Comparison of ENCODE assay signal across 17 cellular contexts in the genomic region with DNA sequence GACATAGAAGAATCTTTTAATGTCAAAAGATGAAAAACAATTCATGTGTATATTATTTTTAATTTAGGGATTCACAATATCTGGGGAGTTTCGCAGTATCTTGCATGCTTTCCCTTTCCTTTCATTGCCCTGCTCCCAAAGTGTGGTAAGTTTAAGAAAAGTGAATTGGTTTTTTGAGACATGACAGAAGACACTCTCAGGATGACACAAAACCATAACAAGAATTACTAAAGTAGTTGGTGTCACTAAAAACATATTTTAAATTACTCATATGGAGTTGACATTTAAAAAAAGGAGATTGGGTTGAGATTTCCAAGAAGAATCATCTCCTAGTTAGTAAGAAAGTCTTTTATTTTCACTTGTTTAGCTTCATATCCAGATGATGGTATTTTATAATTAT. TPM values are rescaled to one million over a fixed set of nuclear protein-coding genes. Genes with fewer than 3 reads are reported as not detected.
DNase-seq lines count a peak whose midpoint lies in the region; ATAC-seq, FAIRE-seq and TF ChIP-seq lines count a peak whose summit lies in the region.
"Had no signal": no experiment of that assay in that cellular context is flagged by ENCODE, and none has a peak within 500 bp of the region (broad histone marks: within the 10 kb centered on the region; RNA-seq: fewer than 3 reads in every experiment).

No MANE protein-coding gene starts in this region.

- H3K79me2 ChIP-seq in GM12878 (ENCODE audit: control insufficient read depth, insufficient read depth, low read length) = peaks cover 5% of the 10 kb centered on the region
- no peaks in the 10 kb centered on the region for H3K79me2 ChIP-seq in HepG2 (ENCODE audit: insufficient read depth, low read length)

- FAIRE-seq in GM12878 (lab: Jason Lieb, UNC) (no peak), HepG2 (lab: Jason Lieb, UNC) (no peak)

- TF ChIP-seq POLR2A in GM12878 (IDR thresholded peaks at IDR 0.05; ENCODE audit: low read depth, low read length) (no peak), HepG2 (IDR thresholded peaks at IDR 0.05; ENCODE audit: insufficient read depth in 1 of 2, low read depth in 2 of 2, low read length in 2 of 2) (no peak)

- H3K9ac ChIP-seq in GM12878 (ENCODE audit: control insufficient read depth, insufficient read depth, low read length) (no peak overlapping the region), HepG2 (ENCODE audit: insufficient read depth, low read depth, low read length) (no peak overlapping the region)

- intact Hi-C loops in activated T-helper 2 cell treated with anti-CD3 and anti-CD28 coated beads, Interferon-gamma antibody, Interleukin-2, Interleukin-4, amounts not matched to agents 10 μg/mL and 5 μg/mL and 100 μg/mL, durations not matched to agents 14 hours and 24 hours and 36 hours (cut with micrococcal nuclease) = loop anchor here (1.0 to 2.0 kb wide), 3 partner anchors 9 to 16 kb away; no protein-coding TSS in a partner anchor
- intact Hi-C loops in GM12878 (cut with micrococcal nuclease; ENCODE audit: unreplicated experiment) (no loop called here), HepG2 (cut with micrococcal nuclease; ENCODE audit: unreplicated experiment) (no loop called here)

- POLR2A ChIA-PET in GM12878 (lab: Charles Lee) = interaction anchor here (0.7 kb wide), 1 partner anchor 28 kb away, joined by 3 read pairs; no protein-coding TSS in a partner anchor
- POLR2A ChIA-PET in HepG2 (lab: Yijun Ruan, JAX) = no interaction called here

- H3K27ac ChIP-seq in GM12878 (ENCODE audit: control insufficient read depth, insufficient read depth) (no peak overlapping the region), HepG2 (ENCODE audit: extremely low read length, insufficient read depth, low read length) (no peak overlapping the region)

- H3K36me3 Mint-ChIP-seq in activated T-cell treated with anti-CD3 and anti-CD28 coated beads, Interleukin-2, amount 50 U/mL, for 72 hours (ENCODE audit: insufficient read depth in 2 of 2) = no peaks in the 10 kb centered on the region
- H3K36me3 Mint-ChIP-seq in activated T-helper 2 cell treated with anti-CD3 and anti-CD28 coated beads, Interferon-gamma antibody, Interleukin-2, Interleukin-4, amounts not matched to agents 10 μg/mL and 5 μg/mL and 100 μg/mL, durations not matched to agents 14 hours and 24 hours and 36 hours (ENCODE audit: low read depth) = no peaks in the 10 kb centered on the region

- 35% methylated on average over 1 of the region's 1 CpG for WGBS in GM12878 (ENCODE audit: insufficient coverage, insufficient replicate concordance, low lambda C conversion rate, missing lambda C conversion rate)
- WGBS in HepG2 (ENCODE audit: low lambda C conversion rate) = 94% methylated on average over 1 of the region's 1 CpG

- H2AFZ ChIP-seq in GM12878 (ENCODE audit: control insufficient read depth, low read depth, low read length) (no peak overlapping the region), HepG2 (ENCODE audit: low read length) (no peak overlapping the region)

- no peak for TF ChIP-seq CTCF in GM12878 (IDR thresholded peaks at IDR 0.05 in 2 of 3, conservative IDR thresholded peaks at IDR 0.05 in 1 of 3; ENCODE audit: control insufficient read depth in 2 of 3, extremely low read depth in 1 of 3, insufficient read depth in 1 of 3, low read depth in 3 of 3, low read length in 3 of 3)
- no peak for TF ChIP-seq CTCF in HepG2 (CRISPR knock-in tag; IDR thresholded peaks at IDR 0.05)

- in situ Hi-C loops in GM12878 (cut with MboI) = no loop called here
- in situ Hi-C loops in HepG2 (cut with HindIII; ENCODE audit: extremely low pct_ligation_motif_present, low pct_unique_long_range_greater_than_20kb) = no loop called here

- H3K4me3 Mint-ChIP-seq in activated T-cell treated with anti-CD3 and anti-CD28 coated beads, Interleukin-2, amount 50 U/mL, for 72 hours = peak overlapping the region; percentile 58 to 59
- H3K4me3 Mint-ChIP-seq in activated T-helper 2 cell treated with anti-CD3 and anti-CD28 coated beads, Interferon-gamma antibody, Interleukin-2, Interleukin-4, amounts not matched to agents 10 μg/mL and 5 μg/mL and 100 μg/mL, durations not matched to agents 14 hours and 24 hours and 36 hours (ENCODE audit: low read depth) = no peak overlapping the region
- peak overlapping the region in 1 of 2 donors; percentile 52 for H3K4me3 Mint-ChIP-seq in stimulated activated naive CD8-positive, alpha-beta T cell treated with anti-CD3 and anti-CD28 coated beads, Interleukin-15, amount 100 ng/mL, for 72 hours

- H3K36me3 ChIP-seq in GM12878 (ENCODE audit: control insufficient read depth in 2 of 2, insufficient read depth in 2 of 2, low read length in 1 of 2) (no peaks in the 10 kb centered on the region), HepG2 (replicated peaks in 1 of 2; ENCODE audit: control insufficient read depth in 1 of 2, insufficient read depth in 2 of 2, low read length in 2 of 2) (no peaks in the 10 kb centered on the region)

- no peaks in the 10 kb centered on the region for H4K20me1 ChIP-seq in GM12878 (ENCODE audit: control insufficient read depth, insufficient read depth)
- no peaks in the 10 kb centered on the region for H4K20me1 ChIP-seq in HepG2 (ENCODE audit: insufficient read depth, low read length)

- no peaks in the 10 kb centered on the region for H3K9me3 ChIP-seq in GM12878 (replicated peaks; ENCODE audit: control insufficient read depth, insufficient read depth, low read length)
- H3K9me3 ChIP-seq in HepG2 (ENCODE audit: low read length) = no peaks in the 10 kb centered on the region
- H3K9me3 ChIP-seq: Caco-2 had no signal

- peaks cover 83% of the 10 kb centered on the region for H3K4me1 Mint-ChIP-seq in activated T-cell treated with anti-CD3 and anti-CD28 coated beads, Interleukin-2, amount 50 U/mL, for 72 hours (ENCODE audit: low read depth)
- H3K4me1 Mint-ChIP-seq in activated T-helper 2 cell treated with anti-CD3 and anti-CD28 coated beads, Interferon-gamma antibody, Interleukin-2, Interleukin-4, amounts not matched to agents 10 μg/mL and 5 μg/mL and 100 μg/mL, durations not matched to agents 14 hours and 24 hours and 36 hours (ENCODE audit: low read depth) = peaks cover 62% of the 10 kb centered on the region
- peaks cover 82% of the 10 kb centered on the region for H3K4me1 Mint-ChIP-seq in stimulated activated naive CD8-positive, alpha-beta T cell treated with anti-CD3 and anti-CD28 coated beads, Interleukin-15, amount 100 ng/mL, for 72 hours

- H3K9me3 Mint-ChIP-seq in activated T-cell treated with anti-CD3 and anti-CD28 coated beads, Interleukin-2, amount 50 U/mL, for 72 hours = no peaks in the 10 kb centered on the region
- no peaks in the 10 kb centered on the region for H3K9me3 Mint-ChIP-seq in activated T-helper 2 cell treated with anti-CD3 and anti-CD28 coated beads, Interferon-gamma antibody, Interleukin-2, Interleukin-4, amounts not matched to agents 10 μg/mL and 5 μg/mL and 100 μg/mL, durations not matched to agents 14 hours and 24 hours and 36 hours
- no peaks in the 10 kb centered on the region for H3K9me3 Mint-ChIP-seq in stimulated activated naive CD8-positive, alpha-beta T cell treated with anti-CD3 and anti-CD28 coated beads, Interleukin-15, amount 100 ng/mL, for 72 hours

- H3K27me3 Mint-ChIP-seq in activated T-cell treated with anti-CD3 and anti-CD28 coated beads, Interleukin-2, amount 50 U/mL, for 72 hours (ENCODE audit: low read depth) = peaks cover 14% of the 10 kb centered on the region
- H3K27me3 Mint-ChIP-seq in activated T-helper 2 cell treated with anti-CD3 and anti-CD28 coated beads, Interferon-gamma antibody, Interleukin-2, Interleukin-4, amounts not matched to agents 10 μg/mL and 5 μg/mL and 100 μg/mL, durations not matched to agents 14 hours and 24 hours and 36 hours (ENCODE audit: low read depth) = no peaks in the 10 kb centered on the region
- H3K27me3 Mint-ChIP-seq in stimulated activated naive CD8-positive, alpha-beta T cell treated with anti-CD3 and anti-CD28 coated beads, Interleukin-15, amount 100 ng/mL, for 72 hours = no peaks in the 10 kb centered on the region

- CTCF ChIA-PET in GM12878 (lab: Yijun Ruan, JAX) (interaction anchor here (0.8 to 7.4 kb wide), 6 partner anchors 13 to 85 kb away, joined by 3 to 110 read pairs (median 8); no protein-coding TSS in a partner anchor), HepG2 (lab: Yijun Ruan, JAX; ENCODE audit: low intra/inter-chr PET ratio, low total read pairs) (no interaction called here)

- no peaks in the 10 kb centered on the region for H3K4me1 ChIP-seq in GM12878 (ENCODE audit: control insufficient read depth, insufficient read depth, low read length)
- H3K4me1 ChIP-seq in HepG2 (ENCODE audit: insufficient read depth, low read length) = peaks cover 33% of the 10 kb centered on the region

- no TSS peak for BruUV-seq in GM12878 (replicated peaks; lab: Mats Ljungman, UMichigan)
- BruUV-seq in HepG2 (replicated peaks; lab: Mats Ljungman, UMichigan) = no TSS peak

- DNase-seq in activated T-cell treated with anti-CD3 and anti-CD28 coated beads, Interleukin-2, amount 50 U/mL, for 72 hours = no peak
- no peak for DNase-seq in activated T-cell treated with anti-CD3 and anti-CD28 coated beads, Interleukin-2, amount 50 U/mL, for 48 hours
- no peak for DNase-seq in activated T-helper 2 cell treated with anti-CD3 and anti-CD28 coated beads, Interferon-gamma antibody, Interleukin-2, Interleukin-4, amounts not matched to agents 10 μg/mL and 5 μg/mL and 100 μg/mL, durations not matched to agents 14 hours and 24 hours and 36 hours (ENCODE audit: low spot score)
- DNase-seq in GM12878 (ENCODE audit: low read depth, low spot score) (no peak), HepG2 (ENCODE audit: low spot score) (no peak)
- DNase-seq in stimulated activated naive CD8-positive, alpha-beta T cell treated with anti-CD3 and anti-CD28 coated beads, Interleukin-15, amount 100 ng/mL, for 72 hours = no peak
- DNase-seq: Caco-2, DMS153, GOT3, KG1, NCI-H1436, NCI-H2029, NCI-H2171, NCI-H446, OCI-M1, RPMI8226 had no signal

- TF ChIP-seq RAD21 in GM12878 (IDR thresholded peaks at IDR 0.05; ENCODE audit: insufficient read depth, low read depth, low read length) (no peak), HepG2 (CRISPR knock-in tag; IDR thresholded peaks at IDR 0.05) (no peak)

- no peak overlapping the region for H3K4me2 ChIP-seq in GM12878 (ENCODE audit: control insufficient read depth, insufficient read depth)
- no peak overlapping the region for H3K4me2 ChIP-seq in HepG2 (ENCODE audit: low read depth, low read length)

- peak overlapping the region; percentile 66 for H3K27ac Mint-ChIP-seq in activated T-cell treated with anti-CD3 and anti-CD28 coated beads, Interleukin-2, amount 50 U/mL, for 72 hours
- H3K27ac Mint-ChIP-seq in activated T-helper 2 cell treated with anti-CD3 and anti-CD28 coated beads, Interferon-gamma antibody, Interleukin-2, Interleukin-4, amounts not matched to agents 10 μg/mL and 5 μg/mL and 100 μg/mL, durations not matched to agents 14 hours and 24 hours and 36 hours = peak overlapping the region; percentile 53
- peak overlapping the region in 1 of 2 donors; percentile 34 for H3K27ac Mint-ChIP-seq in stimulated activated naive CD8-positive, alpha-beta T cell treated with anti-CD3 and anti-CD28 coated beads, Interleukin-15, amount 100 ng/mL, for 72 hours

- H3K4me3 ChIP-seq in GM12878 (no peak overlapping the region), HepG2 (replicated peaks in 1 of 3; ENCODE audit: insufficient read depth in 1 of 3, low read depth in 2 of 3, low read length in 3 of 3) (no peak overlapping the region)

- RAD21 ChIA-PET in GM12878 (lab: Charles Lee; ENCODE audit: unreplicated experiment) = interaction anchor here (1.0 to 1.3 kb wide), 2 partner anchors 15 to 84 kb away, joined by 4 to 5 read pairs; no protein-coding TSS in a partner anchor

- TF ChIP-seq EP300 in GM12878 (IDR thresholded peaks at IDR 0.05; ENCODE audit: borderline replicate concordance in 1 of 2, control insufficient read depth in 1 of 2, low read depth in 2 of 2, low read length in 2 of 2) (no peak), HepG2 (IDR thresholded peaks at IDR 0.05; ENCODE audit: low read depth in 2 of 2, low read length in 2 of 2) (no peak), HepG2 (CRISPR knock-in tag; IDR thresholded peaks at IDR 0.05; ENCODE audit: borderline replicate concordance) (no peak)

- H3K27me3 ChIP-seq in GM12878 (replicated peaks in 1 of 2; ENCODE audit: control insufficient read depth in 2 of 2, insufficient read depth in 2 of 2, low read length in 1 of 2) (no peaks in the 10 kb centered on the region), HepG2 (ENCODE audit: control insufficient read depth in 1 of 2, insufficient read depth in 2 of 2, low read length in 2 of 2) (peaks cover 0 to 3% of the 10 kb centered on the region in 2 experiments; a peak in 3 of 5 replicates)

- SMC1A ChIA-PET in GM12878 (lab: Charles Lee; ENCODE audit: uncharacterized antibody, unreplicated experiment) = interaction anchor here (0.6 to 2.7 kb wide), 10 partner anchors 8 to 84 kb away, joined by 3 to 8 read pairs (median 4); no protein-coding TSS in a partner anchor

- peak; percentile 72 to 74 for ATAC-seq in activated T-cell treated with anti-CD3 and anti-CD28 coated beads, Interleukin-2, amount 50 U/mL, for 72 hours (replicated peaks in 1 of 2)
- ATAC-seq in GM12878 (no peak), HepG2 (no peak), GM21786 (IDR thresholded peaks at IDR 0.05; ENCODE audit: unreplicated experiment) (no peak)
- ATAC-seq in stimulated activated naive CD8-positive, alpha-beta T cell treated with anti-CD3 and anti-CD28 coated beads, Interleukin-15, amount 100 ng/mL, for 72 hours = peak; percentile 58

RNA-seq across cellular contexts. Expression of a gene that starts 5.1 kb away (rescaled TPM):
- 10 to 100 TPM; 83.3 to 85.8 TPM for total RNA-seq in activated T-cell treated with anti-CD3 and anti-CD28 coated beads, Interleukin-2, amount 50 U/mL, for 72 hours
- total RNA-seq in activated T-helper 2 cell treated with anti-CD3 and anti-CD28 coated beads, Interferon-gamma antibody, Interleukin-2, Interleukin-4, amounts not matched to agents 10 μg/mL and 5 μg/mL and 100 μg/mL, durations not matched to agents 14 hours and 24 hours and 36 hours = 54.5 and 59.0 TPM in 2 replicates
- 260 and 270 TPM in 2 replicates for total RNA-seq in GM12878 (2013; cell fraction: nucleolus; rRNA removed)
- total RNA-seq in GM12878 (2014; rRNA removed) (40.4 and 46.5 TPM in 2 replicates), GM12878 (2014; rRNA removed; fragmentation: Illumina TruSeq; extraction: Trizol) (44.3 and 47.1 TPM in 2 replicates), GM12878 (2021) (34.3 and 40.3 TPM in 2 replicates), HepG2 (2016; rRNA removed; fragmentation: Illumina TruSeq; extraction: Trizol) (24.9 and 25.8 TPM in 2 replicates)
- 6.6 TPM for polyA plus RNA-seq in GM12878 (2011; ENCODE audit: low read depth)
- polyA plus RNA-seq in GM12878 (2011; rRNA removed) (53.9 and 54.8 TPM in 2 replicates), GM12878 (2014; fragmentation: Illumina TruSeq; extraction: Trizol) (23.5 and 33.8 TPM in 2 replicates), GM12878 (2014; fragmentation: Nextera tagmentation; extraction: Ambion mirVana) (1 to 10 TPM; 4.6 to 5.1 TPM), GM12878 (2014; rRNA removed) (16.3 and 17.5 TPM in 2 replicates), GM12878 (2016; fragmentation: Nextera tagmentation; extraction: Ambion mirVana) (1 to 10 TPM; 5.2 to 9.3 TPM), HepG2 (2011; rRNA removed) (25.1 and 30.3 TPM in 2 replicates)
- 35.8 and 41.0 TPM in 2 replicates for polyA plus RNA-seq in GM12878 (2011; cell fraction: cytosol; rRNA removed)
- 70.6 and 74.4 TPM in 2 replicates for polyA plus RNA-seq in GM12878 (2011; cell fraction: nucleus; rRNA removed)
- 9.6 and 11.2 TPM in 2 replicates for polyA plus RNA-seq in GM12878 (2012)
- polyA minus RNA-seq in GM12878 (2011; rRNA and poly(A)+ RNA removed) = 136 and 171 TPM in 2 replicates
- 46.5 and 51.5 TPM in 2 replicates for polyA minus RNA-seq in GM12878 (2011; cell fraction: cytosol; rRNA and poly(A)+ RNA removed)
- 103 and 146 TPM in 2 replicates for polyA minus RNA-seq in GM12878 (2011; cell fraction: nucleus; rRNA and poly(A)+ RNA removed)
- total RNA-seq in HepG2 (2016; cell fraction: cytosol; rRNA removed; fragmentation: Illumina TruSeq; extraction: Trizol; ENCODE audit: low read depth) = 20.2 and 22.1 TPM in 2 replicates
- total RNA-seq in HepG2 (2016; cell fraction: insoluble cytoplasmic fraction; rRNA removed; fragmentation: Illumina TruSeq; extraction: Trizol) = 21.5 and 23.3 TPM in 2 replicates
- total RNA-seq in HepG2 (2016; cell fraction: membrane; rRNA removed; fragmentation: Illumina TruSeq; extraction: Trizol) = 15.6 and 18.2 TPM in 2 replicates
- total RNA-seq in HepG2 (2016; cell fraction: nucleus; rRNA removed; fragmentation: Illumina TruSeq; extraction: Trizol) = 49.9 and 59.2 TPM in 2 replicates
- polyA plus RNA-seq in HepG2 (2011; cell fraction: cytosol; rRNA removed) = 15.9 and 19.5 TPM in 2 replicates
- polyA plus RNA-seq in HepG2 (2011; cell fraction: nucleus; rRNA removed) = 30.1 and 32.5 TPM in 2 replicates
- 12.4 and 12.5 TPM in 2 replicates for polyA plus RNA-seq in HepG2 (2012)
- polyA plus RNA-seq in HepG2 (2016; cell fraction: cytosol; fragmentation: Illumina TruSeq; extraction: Trizol; ENCODE audit: low read depth) = 2.1 and 2.3 TPM in 2 replicates
- 14.1 and 16.0 TPM in 2 replicates for polyA plus RNA-seq in HepG2 (2016; cell fraction: insoluble cytoplasmic fraction; fragmentation: Illumina TruSeq; extraction: Trizol; ENCODE audit: low read depth)
- polyA plus RNA-seq in HepG2 (2016; cell fraction: membrane; fragmentation: Illumina TruSeq; extraction: Trizol; ENCODE audit: low read depth) = 3.2 and 4.8 TPM in 2 replicates
- 30.5 and 32.1 TPM in 2 replicates for polyA plus RNA-seq in HepG2 (2016; cell fraction: nucleus; fragmentation: Illumina TruSeq; extraction: Trizol; ENCODE audit: insufficient read depth, low read depth)
- 177 and 200 TPM in 2 replicates for polyA minus RNA-seq in HepG2 (2011; rRNA and poly(A)+ RNA removed; ENCODE audit: low replicate concordance)
- 61.3 and 74.0 TPM in 2 replicates for polyA minus RNA-seq in HepG2 (2011; cell fraction: cytosol; rRNA and poly(A)+ RNA removed)
- polyA minus RNA-seq in HepG2 (2011; cell fraction: nucleus; rRNA and poly(A)+ RNA removed) = 155 and 160 TPM in 2 replicates

Comparison
In these comparisons a context has a peak if more than half of its experiments do, and no peak if none do; other contexts are left out.
1. ATAC-seq: peak in activated T-cell treated with anti-CD3 and anti-CD28 coated beads, Interleukin-2, amount 50 U/mL, for 72 hours (2 of 2) and stimulated activated naive CD8-positive, alpha-beta T cell treated with anti-CD3 and anti-CD28 coated beads, Interleukin-15, amount 100 ng/mL, for 72 hours (single experiment); none in GM12878 (single experiment), HepG2 (single experiment) and GM21786 (single experiment).